ENCODE assay signal across 8 cellular contexts in genomic region chr1:165697881-165698842, GRCh38. TPM values are rescaled to one million over a fixed set of nuclear protein-coding genes. Genes with fewer than 3 reads are reported as not detected.
DNase-seq lines count a peak whose midpoint lies in the region; ATAC-seq and TF ChIP-seq lines count a peak whose summit lies in the region.

ALDH9A1 (minus strand) TSS chr1:165698562; CDS start chr1:165698558, 4 bp downstream.

- intact Hi-C loops in esophagus squamous epithelium (cut with DNase I) = no loop called here

- TF ChIP-seq CTCF in GM23338 (conservative IDR thresholded peaks at IDR 0.05; ENCODE audit: low read depth in 2 of 2) = peak; percentile 52 to 60
- TF ChIP-seq CTCF in esophagus squamous epithelium (IDR thresholded peaks at IDR 0.05) = peak in 2 of 6 experiments; percentile 33 to 36

- H3K9me3 Mint-ChIP-seq in GM23338 (0 out of 3 replicates have a peak, but pooled peaks cover 4% of the 10 kb centered on the region), naive B cell (no peaks in the 10 kb centered on the region)
- no peaks in the 10 kb centered on the region for H3K9me3 Mint-ChIP-seq in activated T-cell treated with anti-CD3 and anti-CD28 coated beads, Interleukin-2, amount 50 U/mL, for 72 hours
- H3K9me3 Mint-ChIP-seq in stimulated activated memory B cell treated with anti-CD40 and anti-IgM and Interleukin-4, amounts not matched to agents 10 μg/mL and 1 μg/mL and 100 μg/mL, for 72 hours = no peaks in the 10 kb centered on the region

- H3K36me3 Mint-ChIP-seq in GM23338 (ENCODE audit: low read depth) = peaks cover 17% of the 10 kb centered on the region; the same call in 2 of the 3 replicates
- H3K36me3 Mint-ChIP-seq in activated T-cell treated with anti-CD3 and anti-CD28 coated beads, Interleukin-2, amount 50 U/mL, for 72 hours (ENCODE audit: insufficient read depth in 2 of 2) = peaks cover 3 to 8% of the 10 kb centered on the region in 2 donors
- H3K36me3 Mint-ChIP-seq in naive B cell = no peaks in the 10 kb centered on the region
- H3K36me3 Mint-ChIP-seq in stimulated activated memory B cell treated with anti-CD40 and anti-IgM and Interleukin-4, amounts not matched to agents 10 μg/mL and 1 μg/mL and 100 μg/mL, for 72 hours = peaks cover 5% of the 10 kb centered on the region

- no peaks in the 10 kb centered on the region for H3K9me3 ChIP-seq in esophagus squamous epithelium

- H3K27me3 Mint-ChIP-seq in GM23338 (ENCODE audit: insufficient read depth, low read depth, poor library complexity) (peaks cover 3% of the 10 kb centered on the region), naive B cell (no peaks in the 10 kb centered on the region)
- no peaks in the 10 kb centered on the region for H3K27me3 Mint-ChIP-seq in activated T-cell treated with anti-CD3 and anti-CD28 coated beads, Interleukin-2, amount 50 U/mL, for 72 hours (ENCODE audit: low read depth)
- H3K27me3 Mint-ChIP-seq in stimulated activated memory B cell treated with anti-CD40 and anti-IgM and Interleukin-4, amounts not matched to agents 10 μg/mL and 1 μg/mL and 100 μg/mL, for 72 hours = no peaks in the 10 kb centered on the region

- WGBS in esophagus squamous epithelium, 2 donors = 1% methylated on average over 14 to 17 of the region's 69 CpGs

- H4K20me1 ChIP-seq in GM23338 (replicated peaks; ENCODE audit: insufficient read depth) = no peaks in the 10 kb centered on the region; the same call in 1 of the 2 replicates

- peak in 3 of 4 donors; percentile 59 to 90 (median 66) for TF ChIP-seq POLR2A in esophagus squamous epithelium (IDR thresholded peaks at IDR 0.05)

- H3K27ac ChIP-seq in GM23338 (ENCODE audit: low read depth) (peak within 1 kb of the TSS; percentile 97), esophagus squamous epithelium (peak within 1 kb of the TSS; percentile 95 to 99 (median 98))

- ATAC-seq in GM23338 (peak; percentile 97), naive B cell (ENCODE audit: low read depth in 2 of 2) (peak; percentile 85 to 86)
- peak; percentile 93 for ATAC-seq in activated T-cell treated with anti-CD3 and anti-CD28 coated beads, Interleukin-2, amount 50 U/mL, for 72 hours (replicated peaks in 1 of 2)
- ATAC-seq in stimulated activated memory B cell treated with anti-CD40 and anti-IgM and Interleukin-4, amounts not matched to agents 10 μg/mL and 1 μg/mL and 100 μg/mL, for 72 hours = peak; percentile 98

- peaks cover 8% of the 10 kb centered on the region for H3K4me1 Mint-ChIP-seq in GM23338
- peaks cover 26% of the 10 kb centered on the region for H3K4me1 Mint-ChIP-seq in activated T-cell treated with anti-CD3 and anti-CD28 coated beads, Interleukin-2, amount 50 U/mL, for 72 hours (ENCODE audit: low read depth)
- peaks cover 13 to 33% (median 32%) of the 10 kb centered on the region in 3 donors for H3K4me1 Mint-ChIP-seq in naive B cell
- H3K4me1 Mint-ChIP-seq in stimulated activated memory B cell treated with anti-CD40 and anti-IgM and Interleukin-4, amounts not matched to agents 10 μg/mL and 1 μg/mL and 100 μg/mL, for 72 hours = peaks cover 17% of the 10 kb centered on the region

- H2AFZ ChIP-seq in GM23338 = peak within 1 kb of the TSS; percentile 99

- H3F3A ChIP-seq in GM23338 (replicated peaks; ENCODE audit: low read depth) = peaks cover 5% of the 10 kb centered on the region

- peak within 1 kb of the TSS; percentile 98 for H3K4me3 ChIP-seq in GM23338
- peak within 1 kb of the TSS; percentile 67 to 98 (median 75) for H3K4me3 ChIP-seq in esophagus squamous epithelium

- H3K4me2 ChIP-seq in GM23338 = peak within 1 kb of the TSS; percentile 83

- H3K36me3 ChIP-seq in GM23338 (ENCODE audit: insufficient read depth) (peaks cover 6% of the 10 kb centered on the region), esophagus squamous epithelium (peaks cover 0 to 12% (median 0%) of the 10 kb centered on the region in 3 donors)

- no peaks in the 10 kb centered on the region for H3K27me3 ChIP-seq in GM23338 (ENCODE audit: insufficient read depth)
- no peaks in the 10 kb centered on the region for H3K27me3 ChIP-seq in esophagus squamous epithelium

- peak within 1 kb of the TSS; percentile 91 for H3K27ac Mint-ChIP-seq in GM23338
- peak within 1 kb of the TSS; percentile 79 for H3K27ac Mint-ChIP-seq in activated T-cell treated with anti-CD3 and anti-CD28 coated beads, Interleukin-2, amount 50 U/mL, for 72 hours
- peak within 1 kb of the TSS; percentile 94 to 100 (median 98) for H3K27ac Mint-ChIP-seq in naive B cell
- H3K27ac Mint-ChIP-seq in stimulated activated memory B cell treated with anti-CD40 and anti-IgM and Interleukin-4, amounts not matched to agents 10 μg/mL and 1 μg/mL and 100 μg/mL, for 72 hours = peak within 1 kb of the TSS; percentile 98

- H3K4me1 ChIP-seq in GM23338 (ENCODE audit: insufficient read depth) = peaks cover 8% of the 10 kb centered on the region; the same call in 1 of the 2 replicates
- peaks cover 11 to 42% (median 24%) of the 10 kb centered on the region in 3 donors for H3K4me1 ChIP-seq in esophagus squamous epithelium

- H3K4me3 Mint-ChIP-seq in GM23338 (peak within 1 kb of the TSS; percentile 96), naive B cell (peak within 1 kb of the TSS; percentile 95 to 100 (median 98))
- peak within 1 kb of the TSS; percentile 98 to 99 for H3K4me3 Mint-ChIP-seq in activated T-cell treated with anti-CD3 and anti-CD28 coated beads, Interleukin-2, amount 50 U/mL, for 72 hours
- H3K4me3 Mint-ChIP-seq in stimulated activated memory B cell treated with anti-CD40 and anti-IgM and Interleukin-4, amounts not matched to agents 10 μg/mL and 1 μg/mL and 100 μg/mL, for 72 hours = peak within 1 kb of the TSS; percentile 99

- DNase-seq in EL (peak; percentile 95), GM23338 (ENCODE audit: low spot score) (peak; percentile 92), Kasumi-1 (lab: John Stamatoyannopoulos, UW) (peak; percentile 89 to 90), RKO (ENCODE audit: low spot score) (peak; percentile 91), esophagus squamous epithelium (lab: John Stamatoyannopoulos, UW) (peak; percentile 35), naive B cell (peak; percentile 83)
- peak; percentile 89 to 90 for DNase-seq in activated T-cell treated with anti-CD3 and anti-CD28 coated beads, Interleukin-2, amount 50 U/mL, for 72 hours

- no peaks in the 10 kb centered on the region for H3K9me2 ChIP-seq in GM23338 (ENCODE audit: insufficient read depth)

- peaks cover 45% of the 10 kb centered on the region for H3K79me2 ChIP-seq in GM23338 (replicated peaks; ENCODE audit: insufficient read depth)

TF ChIP-seq in GM23338, 12 proteins besides CTCF, POLR2A, EP300 and RAD21:
- TF ChIP-seq, protein P1, sequence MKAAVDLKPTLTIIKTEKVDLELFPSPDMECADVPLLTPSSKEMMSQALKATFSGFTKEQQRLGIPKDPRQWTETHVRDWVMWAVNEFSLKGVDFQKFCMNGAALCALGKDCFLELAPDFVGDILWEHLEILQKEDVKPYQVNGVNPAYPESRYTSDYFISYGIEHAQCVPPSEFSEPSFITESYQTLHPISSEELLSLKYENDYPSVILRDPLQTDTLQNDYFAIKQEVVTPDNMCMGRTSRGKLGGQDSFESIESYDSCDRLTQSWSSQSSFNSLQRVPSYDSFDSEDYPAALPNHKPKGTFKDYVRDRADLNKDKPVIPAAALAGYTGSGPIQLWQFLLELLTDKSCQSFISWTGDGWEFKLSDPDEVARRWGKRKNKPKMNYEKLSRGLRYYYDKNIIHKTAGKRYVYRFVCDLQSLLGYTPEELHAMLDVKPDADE (IDR thresholded peaks at IDR 0.05) = no peak; the same call in 1 of the 2 replicates
- peak; percentile 98 for TF ChIP-seq POLR2AphosphoS5 (IDR thresholded peaks at IDR 0.05; ENCODE audit: low read depth)

RNA-seq across cellular contexts. Expression of gene ALDH9A1, which starts in this region (rescaled TPM):
- total RNA-seq in GM23338 (2014; rRNA removed; shearing (Covaris generic)) = 58.5 and 59.2 TPM in 2 replicates
- polyA plus RNA-seq in GM23338 (2016; fragmentation: Nextera tagmentation; extraction: Ambion mirVana) (37.7 and 50.6 TPM in 2 replicates), naive B cell (ENCODE audit: low read depth in 6 of 6) (100 to 1,000 TPM in 4 of 6 donors, 10 to 100 TPM in 2; 84.5 to 134 (median 112) TPM)
- 10 to 100 TPM; 28.0 to 38.8 TPM for total RNA-seq in activated T-cell treated with anti-CD3 and anti-CD28 coated beads, Interleukin-2, amount 50 U/mL, for 72 hours
- 100 to 1,000 TPM; 120 to 198 (median 158) TPM for total RNA-seq in esophagus squamous epithelium

Comparison
In these comparisons a context has a peak if more than half of its experiments do, and no peak if none do; other contexts are left out.
1. Peak in every context shown above with its lines: DNase-seq, ATAC-seq, H3K4me3 ChIP-seq and H3K27ac ChIP-seq.
2. DNase-seq: peak in every context shown above with its lines; median percentile 95 in EL; 92 in GM23338; 91 in RKO; 90 in Kasumi-1; 90 in activated T-cell treated with anti-CD3 and anti-CD28 coated beads, Interleukin-2, amount 50 U/mL, for 72 hours; 83 in naive B cell; 35 in esophagus squamous epithelium.